Comparison of ENCODE assay signal across 22 cellular contexts in the genomic region with DNA sequence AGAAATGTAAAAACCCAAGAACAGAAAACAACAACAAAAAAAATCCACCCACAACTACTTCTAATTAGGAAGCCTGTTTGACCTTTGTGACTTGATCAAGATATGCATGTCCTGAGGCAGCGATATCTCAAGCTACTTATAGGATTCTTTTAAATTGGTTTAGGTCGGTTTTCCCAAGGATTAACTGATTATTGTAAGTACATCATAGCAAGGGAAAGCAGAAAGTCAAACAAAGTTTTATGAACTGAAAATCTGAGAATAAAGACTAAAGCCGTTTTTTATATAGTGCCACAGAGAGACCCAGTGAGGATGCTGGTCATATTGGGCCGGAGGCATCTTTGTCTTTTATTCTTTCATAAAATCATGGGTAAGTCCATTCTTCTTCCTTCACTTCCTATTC.
DNase-seq lines count a peak whose midpoint lies in the region; ATAC-seq, FAIRE-seq and TF ChIP-seq lines count a peak whose summit lies in the region.
"Had no signal": no experiment of that assay in that cellular context is flagged by ENCODE, and none has a peak within 500 bp of the region (broad histone marks: within the 10 kb centered on the region; RNA-seq: fewer than 3 reads in every experiment).

No MANE protein-coding gene starts in this region.

- no peaks in the 10 kb centered on the region for H4K20me1 ChIP-seq in BLaER1

- FAIRE-seq in D721Med (lab: Jason Lieb, UNC) (peak; percentile 82), islet of Langerhans (lab: Jason Lieb, UNC) (peak; percentile 41)
- FAIRE-seq: A549, H1 had no signal

- no peak overlapping the region for H3K9ac ChIP-seq in BLaER1
- H3K9ac ChIP-seq: GM23248 had no signal

- no peaks in the 10 kb centered on the region for H3K27me3 ChIP-seq in BLaER1
- H3K27me3 ChIP-seq: BE2C had no signal

- H3K27ac ChIP-seq in BLaER1, result no peak overlapping the region
- H3K27ac ChIP-seq: A549, C4-2B, GM23248 had no signal

- TF ChIP-seq CTCF in D721Med (IDR thresholded peaks at IDR 0.05; ENCODE audit: insufficient read depth, missing control alignments), result no peak

- no peak for ATAC-seq in GM21717 (IDR thresholded peaks at IDR 0.05; ENCODE audit: unreplicated experiment)
- no peak for ATAC-seq in HG02571 (IDR thresholded peaks at IDR 0.05; ENCODE audit: unreplicated experiment)
- ATAC-seq: A549 had no signal

- DNase-seq in D721Med (ENCODE audit: insufficient read length, low spot score), result no peak
- peak; percentile 65 for DNase-seq in NCI-H82 treated with DMSO at 0.1 percent for 48 hours (lab: John Stamatoyannopoulos, UW; ENCODE audit: unreplicated experiment)
- DNase-seq in NCI-H2171 treated with DMSO at 0.1 percent for 48 hours (lab: John Stamatoyannopoulos, UW), result no peak
- DNase-seq: 8988T; ACHN; AML-193; BE2C; CD4-positive, CD25-positive, alpha-beta regulatory T cell; CD8-positive, alpha-beta memory T cell; DMS53; DMS79 treated with DMSO at 0.1 percent for 48 hours; GF-D8; GM23248; H7; HCEC 1CT had no signal

- peaks cover 18% of the 10 kb centered on the region for H3K9me3 ChIP-seq in BLaER1
- H3K9me3 ChIP-seq: A549, BE2C had no signal

- peaks cover 64% of the 10 kb centered on the region for H3K4me1 ChIP-seq in BLaER1
- H3K4me1 ChIP-seq: A549 had no signal

- peaks cover 21% of the 10 kb centered on the region; the same call in 1 of the 2 replicates for H3K36me3 ChIP-seq in BLaER1
- H3K36me3 ChIP-seq: BE2C had no signal

- no peak overlapping the region for H3K4me3 ChIP-seq in BLaER1
- H3K4me3 ChIP-seq: A549, GM23248 had no signal

- peak overlapping the region; percentile 56 for H3K4me2 ChIP-seq in BLaER1
- H3K4me2 ChIP-seq: A549 had no signal
